In the genomic region with DNA sequence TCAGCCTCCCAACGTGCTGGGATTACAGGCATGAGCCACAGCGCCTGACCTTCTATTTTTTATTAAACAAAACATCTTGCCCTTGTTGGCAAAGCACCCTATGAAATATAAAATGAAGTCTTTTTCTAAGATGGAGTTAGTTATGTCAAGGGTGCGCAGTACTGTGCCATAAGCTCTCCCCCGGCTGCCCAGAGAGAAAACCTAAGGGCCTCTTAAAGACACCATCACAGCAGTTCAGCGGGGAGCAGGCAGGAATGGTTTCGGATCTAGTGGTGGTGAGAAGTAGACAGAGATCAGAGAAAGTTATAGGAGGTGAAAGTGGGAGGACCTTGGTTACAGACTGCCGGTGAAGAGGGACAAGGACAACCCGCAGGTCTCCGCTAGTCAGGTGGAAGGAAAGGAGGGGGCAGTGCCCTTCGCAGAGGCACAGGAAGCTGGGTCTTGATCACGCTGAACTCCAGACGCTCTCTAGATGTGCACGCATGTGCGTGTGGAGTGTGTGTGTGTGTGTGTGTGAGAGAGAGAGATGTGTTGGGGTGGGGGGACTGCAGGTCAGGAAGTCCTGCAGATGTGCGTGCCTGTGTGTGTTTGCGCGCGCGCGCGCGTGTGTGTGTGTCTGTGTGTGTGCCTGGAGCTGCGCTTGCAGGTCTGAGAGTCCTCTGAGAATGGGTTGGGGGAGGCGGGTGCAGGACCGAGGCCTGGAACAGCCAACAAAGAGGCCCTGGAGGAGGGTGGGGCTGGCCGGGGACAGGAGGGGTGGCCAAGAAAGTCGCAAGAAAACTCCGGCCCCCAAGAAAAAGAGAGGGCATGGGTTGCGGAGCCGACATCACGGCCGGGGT, we compare ENCODE assay signal across 8 cellular contexts. TPM values are rescaled to one million over a fixed set of nuclear protein-coding genes. Genes with fewer than 3 reads are reported as not detected.
DNase-seq lines count a peak whose midpoint lies in the region; ATAC-seq and TF ChIP-seq lines count a peak whose summit lies in the region.

No MANE protein-coding gene starts in this region.

- no peaks in the 10 kb centered on the region for H3K36me3 ChIP-seq in ascending aorta

- intact Hi-C loops in ascending aorta (cut with DNase I) = loop anchor here (2.0 kb wide), 1 partner anchor 55 kb away; no protein-coding TSS in a partner anchor

- H3K27ac ChIP-seq in ascending aorta = peak overlapping the region; percentile 93

- H3K4me1 ChIP-seq in ascending aorta = peaks cover 0 to 14% of the 10 kb centered on the region in 2 donors

- TF ChIP-seq RAD21 in Ishikawa (IDR thresholded peaks at IDR 0.05; ENCODE audit: low read depth) = no peak

- H3K9me3 ChIP-seq in ascending aorta = no peaks in the 10 kb centered on the region

- ATAC-seq in GM21786 (IDR thresholded peaks at IDR 0.05; ENCODE audit: unreplicated experiment) = no peak

- peak overlapping the region; percentile 66 to 91 for H3K4me3 ChIP-seq in ascending aorta

- DNase-seq in ELR (ENCODE audit: low read depth) = peak; percentile 58
- peak; percentile 27 to 99 (median 64) for DNase-seq in T-helper 2 cell
- peak in 1 of 2 donors; percentile 80 for DNase-seq in ascending aorta (ENCODE audit: low spot score in 2 of 2)
- peak; percentile 73 for DNase-seq in iPS-NIHi7 (ENCODE audit: extremely low spot score)
- peak; percentile 72 for DNase-seq in stimulated activated CD4-positive, alpha-beta T cell treated with anti-CD3 and anti-CD28 coated beads, Interleukin-15, amount 100 ng/mL, for 24 hours
- DNase-seq in NCI-H2196 treated with DMSO at 0.1 percent for 48 hours (lab: John Stamatoyannopoulos, UW; ENCODE audit: unreplicated experiment) = no peak

- no peak for TF ChIP-seq CTCF in ascending aorta (IDR thresholded peaks at IDR 0.05)

- H3K27me3 ChIP-seq in ascending aorta = no peaks in the 10 kb centered on the region

- TF ChIP-seq EP300 in Ishikawa (IDR thresholded peaks at IDR 0.05; ENCODE audit: borderline replicate concordance) = 0 out of 2 replicates have a peak, but pooled peaks have one; percentile 1

TF ChIP-seq in Ishikawa, 13 proteins besides CTCF, POLR2A, EP300 and RAD21:
- TF ChIP-seq CEBPB (IDR thresholded peaks at IDR 0.05) = no peak
- TF ChIP-seq TAF1 (IDR thresholded peaks at IDR 0.05; ENCODE audit: low read depth) = no peak; the same call in 1 of the 2 replicates
- TF ChIP-seq, protein P1, sequence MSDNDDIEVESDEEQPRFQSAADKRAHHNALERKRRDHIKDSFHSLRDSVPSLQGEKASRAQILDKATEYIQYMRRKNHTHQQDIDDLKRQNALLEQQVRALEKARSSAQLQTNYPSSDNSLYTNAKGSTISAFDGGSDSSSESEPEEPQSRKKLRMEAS (IDR thresholded peaks at IDR 0.05) = peak; percentile 70
- no peak for TF ChIP-seq FOXM1 (IDR thresholded peaks at IDR 0.05; ENCODE audit: borderline replicate concordance, low read depth)
- no peak for TF ChIP-seq EGR1 (IDR thresholded peaks at IDR 0.05)
TF ChIP-seq in Ishikawa: peak in this region for 1.

RNA-seq across cellular contexts. Expression of gene CMTM3, which starts 0.7 kb away (rescaled TPM):
- total RNA-seq in ascending aorta = 42.6 TPM

RNA-seq across cellular contexts. Expression of gene CMTM2, which starts 24.5 kb away (rescaled TPM):
- not detected for total RNA-seq in ascending aorta

RNA-seq across cellular contexts. Expression of gene CMTM1, which starts 37.5 kb away (rescaled TPM):
- total RNA-seq in ascending aorta = not detected

RNA-seq across cellular contexts. Expression of gene CKLF, which starts 51.4 kb away (rescaled TPM):
- not detected for total RNA-seq in ascending aorta

RNA-seq across cellular contexts. Expression of gene TK2, which starts 53.8 kb away (rescaled TPM):
- total RNA-seq in ascending aorta = 21.5 TPM
